Comparison of ENCODE assay signal across 17 cellular contexts in genomic region chr1:11701981-11702803, GRCh38. TPM values are rescaled to one million over a fixed set of nuclear protein-coding genes. Genes with fewer than 3 reads are reported as not detected.
"Had no signal": no experiment of that assay in that cellular context is flagged by ENCODE, and none has a peak within 500 bp of the region (broad histone marks: within the 10 kb centered on the region; RNA-seq: fewer than 3 reads in every experiment).

No MANE protein-coding gene starts in this region.

- H3K9me3 ChIP-seq: ascending aorta, colonic mucosa, left ventricle myocardium inferior, stomach, thyroid gland had no signal

- H3K27me3 ChIP-seq: ascending aorta, colonic mucosa, hepatocyte, neural progenitor cell, thyroid gland had no signal

- H3K4me1 ChIP-seq: ascending aorta, colonic mucosa, parathyroid adenoma had no signal

- FAIRE-seq: kidney, small intestine had no signal

- H3K36me3 ChIP-seq: ascending aorta, colonic mucosa, left ventricle myocardium inferior, neural progenitor cell, stomach, thyroid gland had no signal

- H3K9ac ChIP-seq: neural progenitor cell, parathyroid adenoma had no signal

- H3K4me2 ChIP-seq: hepatocyte had no signal

- H3K79me2 ChIP-seq: hepatocyte, parathyroid adenoma had no signal

- H3K27ac ChIP-seq: ascending aorta, colonic mucosa, epithelial cell of prostate, hepatocyte, left ventricle myocardium inferior, parathyroid adenoma, stomach, thyroid gland, WERI-Rb-1 had no signal

- H2AFZ ChIP-seq: hepatocyte, neural progenitor cell, parathyroid adenoma had no signal

- DNase-seq: activated CD4-positive, alpha-beta T cell treated with anti-CD3 and anti-CD28 coated beads for 36 hours; activated CD8-positive, alpha-beta memory T cell treated with anti-CD3 and anti-CD28 coated beads, Interleukin-2, amount 50 U/mL, for 48 hours; activated CD8-positive, alpha-beta T cell treated with anti-CD3 and anti-CD28 coated beads for 36 hours; activated naive CD4-positive, alpha-beta T cell; colonic mucosa; effector memory CD4-positive, alpha-beta T cell; kidney; left ventricle myocardium inferior; small intestine; stomach; WERI-Rb-1 had no signal

- H3K4me3 ChIP-seq: colonic mucosa, hepatocyte, left ventricle myocardium inferior, neural progenitor cell, stomach, thyroid gland had no signal

RNA-seq across cellular contexts. Expression of gene DRAXIN, which starts 10.7 kb away (rescaled TPM):
- total RNA-seq: thyroid gland had no signal
- polyA plus RNA-seq: hepatocyte had no signal
